18 cellular contexts compared by ENCODE assay signal in the genomic region with DNA sequence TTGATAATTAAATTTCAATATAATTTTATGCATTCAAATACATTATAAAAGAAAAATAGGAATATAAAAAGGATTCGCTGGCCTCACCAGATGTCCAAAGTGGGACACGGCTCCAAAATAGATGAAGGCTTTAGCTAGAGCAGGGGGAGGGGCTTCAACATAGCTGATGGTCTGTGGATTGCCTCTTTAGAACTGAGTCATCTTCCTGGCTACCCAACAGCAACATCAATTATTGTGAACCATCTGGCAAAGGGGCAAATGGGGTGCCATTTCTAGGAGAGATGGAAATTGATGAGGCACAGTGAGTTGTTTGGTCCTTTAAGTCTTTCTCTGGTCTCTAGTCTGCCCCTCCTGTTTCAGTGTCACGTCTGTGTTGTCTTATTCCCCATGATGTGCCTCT.
"Had no signal": no experiment of that assay in that cellular context is flagged by ENCODE, and none has a peak within 500 bp of the region (broad histone marks: within the 10 kb centered on the region; RNA-seq: fewer than 3 reads in every experiment).

No MANE protein-coding gene starts in this region.

- FAIRE-seq: kidney had no signal

- H3K4me1 ChIP-seq: colonic mucosa had no signal

- ATAC-seq: gastrocnemius medialis; heart left ventricle; left lung; stimulated activated naive B cell treated with anti-CD40 and anti-IgM and Interleukin-4, amounts not matched to agents 10 μg/mL and 1 μg/mL and 100 μg/mL, for 72 hours had no signal

- H3K9me3 ChIP-seq: colonic mucosa, gastrocnemius medialis, heart left ventricle, left lung had no signal

- H3K4me3 ChIP-seq: colonic mucosa, gastrocnemius medialis, heart left ventricle, left lung had no signal

- H3K27ac ChIP-seq: colonic mucosa, gastrocnemius medialis, left lung had no signal

- H3K27me3 ChIP-seq: colonic mucosa, gastrocnemius medialis, heart left ventricle, left lung had no signal

- H3K36me3 ChIP-seq: colonic mucosa, gastrocnemius medialis, heart left ventricle, left lung had no signal

- DNase-seq: activated B cell treated with CpG ODN at 0.5 μM for 24 hours; activated CD4-positive, alpha-beta memory T cell treated with anti-CD3 and anti-CD28 coated beads for 36 hours; activated CD4-positive, alpha-beta T cell treated with anti-CD3 and anti-CD28 coated beads for 4 hours; activated naive CD4-positive, alpha-beta T cell; activated naive CD8-positive, alpha-beta T cell treated with anti-CD3 and anti-CD28 coated beads, Interleukin-2, amount 10 ng/mL, durations not matched to agents 7 days and 5 days; activated T-cell treated with anti-CD3 and anti-CD28 coated beads for 4 hours; colonic mucosa; erythroblast; gastrocnemius medialis; heart left ventricle; kidney; left lung; midbrain; nephron progenitor cell; occipital lobe; posterior cingulate gyrus; retina; stimulated activated naive B cell treated with anti-CD40 and anti-IgM and Interleukin-4, amounts not matched to agents 10 μg/mL and 1 μg/mL and 100 μg/mL, for 72 hours had no signal
